In genomic region chr11:1307998-1308744, GRCh38 we compare ENCODE assay signal across 8 cellular contexts. TPM values are rescaled to one million over a fixed set of nuclear protein-coding genes. Genes with fewer than 3 reads are reported as not detected.
A peak's percentile ranks its signal among the peaks of the same experiment; 100 is the strongest.
DNase-seq lines count a peak whose midpoint lies in the region; ATAC-seq and TF ChIP-seq lines count a peak whose summit lies in the region.

No MANE protein-coding gene starts in this region.

- H3K9me3 Mint-ChIP-seq in T-helper 1 cell treated with Interleukin-12 subunit alpha and Interleukin-12 subunit beta and Interleukin-4 antibody, amounts not matched to agents 30 μg/mL and 1 μg/mL, for 36 hours, result peaks cover 22% of the 10 kb centered on the region
- H3K9me3 Mint-ChIP-seq in activated T-helper 17 cell treated with anti-CD3 and anti-CD28 coated beads, Interleukin-2, amount 50 U/mL, for 72 hours, result peaks cover 4% of the 10 kb centered on the region

- H3K4me1 Mint-ChIP-seq in T-helper 1 cell treated with Interleukin-12 subunit alpha and Interleukin-12 subunit beta and Interleukin-4 antibody, amounts not matched to agents 30 μg/mL and 1 μg/mL, for 36 hours (ENCODE audit: low read depth), result peaks cover 21% of the 10 kb centered on the region
- peaks cover 18% of the 10 kb centered on the region for H3K4me1 Mint-ChIP-seq in activated T-helper 17 cell treated with anti-CD3 and anti-CD28 coated beads, Interleukin-2, amount 50 U/mL, for 72 hours

- H3K4me3 Mint-ChIP-seq in T-helper 1 cell treated with Interleukin-12 subunit alpha and Interleukin-12 subunit beta and Interleukin-4 antibody, amounts not matched to agents 30 μg/mL and 1 μg/mL, for 36 hours, result peak overlapping the region; percentile 72
- peak overlapping the region; percentile 73 for H3K4me3 Mint-ChIP-seq in activated T-helper 17 cell treated with anti-CD3 and anti-CD28 coated beads, Interleukin-2, amount 50 U/mL, for 72 hours

- peaks cover 0 to 16% (median 7%) of the 10 kb centered on the region in 5 donors for H3K36me3 ChIP-seq in subcutaneous abdominal adipose tissue (ENCODE audit: control insufficient read depth in 5 of 5, insufficient read depth in 5 of 5, low read length in 5 of 5)

- H3K9ac ChIP-seq in subcutaneous abdominal adipose tissue (ENCODE audit: low read length in 5 of 5), result peak overlapping the region; percentile 10 to 82 (median 79)

- H3K4me3 ChIP-seq in iPS-18c (ENCODE audit: insufficient read depth, low read depth, low read length) (peak overlapping the region; percentile 79), subcutaneous abdominal adipose tissue (ENCODE audit: low read depth in 1 of 5, low read length in 5 of 5) (peak overlapping the region; percentile 54 to 89 (median 70))

- ATAC-seq in activated T-helper 17 cell treated with anti-CD3 and anti-CD28 coated beads, Interleukin-2, amount 50 U/mL, for 72 hours (replicated peaks), result no peak
- ATAC-seq in HG02763 (IDR thresholded peaks at IDR 0.05; ENCODE audit: unreplicated experiment), result no peak

- no peaks in the 10 kb centered on the region for H3K36me3 Mint-ChIP-seq in T-helper 1 cell treated with Interleukin-12 subunit alpha and Interleukin-12 subunit beta and Interleukin-4 antibody, amounts not matched to agents 30 μg/mL and 1 μg/mL, for 36 hours (ENCODE audit: low read depth)
- H3K36me3 Mint-ChIP-seq in activated T-helper 17 cell treated with anti-CD3 and anti-CD28 coated beads, Interleukin-2, amount 50 U/mL, for 72 hours (ENCODE audit: low read depth), result peaks cover 11% of the 10 kb centered on the region

- H3K9me3 ChIP-seq in iPS-18c (ENCODE audit: control insufficient read depth, insufficient read depth, low read length) (no peaks in the 10 kb centered on the region), subcutaneous abdominal adipose tissue (ENCODE audit: control insufficient read depth in 5 of 5, low read length in 5 of 5) (peaks cover 3 to 11% (median 8%) of the 10 kb centered on the region in 5 donors)

- H3K27me3 Mint-ChIP-seq in T-helper 1 cell treated with Interleukin-12 subunit alpha and Interleukin-12 subunit beta and Interleukin-4 antibody, amounts not matched to agents 30 μg/mL and 1 μg/mL, for 36 hours (ENCODE audit: low read depth), result peaks cover 9% of the 10 kb centered on the region
- H3K27me3 Mint-ChIP-seq in activated T-helper 17 cell treated with anti-CD3 and anti-CD28 coated beads, Interleukin-2, amount 50 U/mL, for 72 hours, result no peaks in the 10 kb centered on the region

- TF ChIP-seq CTCF in GM10266 (IDR thresholded peaks at IDR 0.05; ENCODE audit: control insufficient read depth, insufficient read depth, low read depth, missing control alignments), result no peak

- DNase-seq in T-helper 1 cell, result no peak
- no peak for DNase-seq in GF-D8 (lab: John Stamatoyannopoulos, UW)
- no peak for DNase-seq in GM10266 (ENCODE audit: extremely low spot score)

- no peaks in the 10 kb centered on the region for H3K27me3 ChIP-seq in subcutaneous abdominal adipose tissue (ENCODE audit: control insufficient read depth in 5 of 5, insufficient read depth in 4 of 5, low read length in 5 of 5)

- peaks cover 2 to 61% (median 43%) of the 10 kb centered on the region in 5 donors for H3K4me1 ChIP-seq in subcutaneous abdominal adipose tissue (ENCODE audit: control insufficient read depth in 5 of 5, insufficient read depth in 5 of 5, low read length in 5 of 5)

- peak overlapping the region; percentile 52 for H3K27ac Mint-ChIP-seq in T-helper 1 cell treated with Interleukin-12 subunit alpha and Interleukin-12 subunit beta and Interleukin-4 antibody, amounts not matched to agents 30 μg/mL and 1 μg/mL, for 36 hours
- peak overlapping the region; percentile 63 for H3K27ac Mint-ChIP-seq in activated T-helper 17 cell treated with anti-CD3 and anti-CD28 coated beads, Interleukin-2, amount 50 U/mL, for 72 hours

- H3K27ac ChIP-seq in subcutaneous abdominal adipose tissue (ENCODE audit: low read depth, low read length), result peak overlapping the region; percentile 84

RNA-seq across cellular contexts. Expression of gene TOLLIP, which starts 1.3 kb away (rescaled TPM):
- total RNA-seq in activated T-helper 17 cell treated with anti-CD3 and anti-CD28 coated beads, Interleukin-2, amount 50 U/mL, for 72 hours, result 10 to 100 TPM; 27.6 to 30.8 TPM
